Comparison of ENCODE assay signal across 10 cellular contexts in genomic region chr9:38035873-38036272, GRCh38. TPM values are rescaled to one million over a fixed set of nuclear protein-coding genes. Genes with fewer than 3 reads are reported as not detected.
DNase-seq lines count a peak whose midpoint lies in the region; ATAC-seq and TF ChIP-seq lines count a peak whose summit lies in the region.
"Had no signal": no experiment of that assay in that cellular context is flagged by ENCODE, and none has a peak within 500 bp of the region (broad histone marks: within the 10 kb centered on the region; RNA-seq: fewer than 3 reads in every experiment).

No MANE protein-coding gene starts in this region.

- TF ChIP-seq CTCF in fibroblast of lung (conservative IDR thresholded peaks at IDR 0.05 in 1 of 2, IDR thresholded peaks at IDR 0.05 in 1 of 2; ENCODE audit: low read depth in 1 of 2, low read length in 2 of 2) (no peak), thoracic aorta (IDR thresholded peaks at IDR 0.05) (no peak), ovary (IDR thresholded peaks at IDR 0.05) (no peak)

- H3K4me1 ChIP-seq in fibroblast of lung (ENCODE audit: control insufficient read depth, extremely low read depth, insufficient read depth, low read length), result peaks cover 46% of the 10 kb centered on the region
- peaks cover 36 to 75% of the 10 kb centered on the region in 2 donors for H3K4me1 ChIP-seq in thoracic aorta (ENCODE audit: control insufficient read depth in 1 of 2, low read depth in 2 of 2)
- peaks cover 3% of the 10 kb centered on the region for H3K4me1 ChIP-seq in ovary (ENCODE audit: insufficient read depth)

- TF ChIP-seq EP300 in ovary (IDR thresholded peaks at IDR 0.05), result no peak

- H3K4me3 ChIP-seq in fibroblast of lung (replicated peaks in 1 of 4; ENCODE audit: control extremely low read depth in 1 of 4, insufficient read depth in 1 of 4, low read depth in 3 of 4, low read length in 4 of 4) (no peak overlapping the region), thoracic aorta (peak overlapping the region; percentile 8), ovary (no peak overlapping the region)
- H3K4me3 ChIP-seq: thyroid gland had no signal

- TF ChIP-seq POLR2A in ovary (IDR thresholded peaks at IDR 0.05), result no peak

- ATAC-seq in thoracic aorta (ENCODE audit: insufficient number of reproducible peaks, low FRiP score, low read depth), result no peak
- ATAC-seq in GM21515 (IDR thresholded peaks at IDR 0.05; ENCODE audit: unreplicated experiment), result no peak

- H3K27ac ChIP-seq in fibroblast of lung (ENCODE audit: insufficient read depth, low read length) (peak overlapping the region; percentile 81), thoracic aorta (peak overlapping the region; percentile 47 to 62), ovary (no peak overlapping the region)
- H3K27ac ChIP-seq: thyroid gland had no signal

- POLR2A ChIA-PET in activated CD4-positive, alpha-beta memory T cell treated with anti-CD3 and anti-CD28 coated beads for 36 hours (lab: Charles Lee), result no interaction called here
- POLR2A ChIA-PET in activated CD4-positive, alpha-beta memory T cell treated with anti-CD3 and anti-CD28 coated beads, Interleukin-2, amount 10 ng/mL, durations not matched to agents 7 days and 5 days (lab: Charles Lee), result no interaction called here

- H3K27ac Mint-ChIP-seq in activated CD4-positive, alpha-beta memory T cell treated with anti-CD3 and anti-CD28 coated beads for 36 hours, result no peak overlapping the region
- H3K27ac Mint-ChIP-seq in activated CD4-positive, alpha-beta memory T cell treated with anti-CD3 and anti-CD28 coated beads, Interleukin-2, amount 10 ng/mL, durations not matched to agents 7 days and 5 days, result no peak overlapping the region

- no peak overlapping the region for H3K4me3 Mint-ChIP-seq in activated CD4-positive, alpha-beta memory T cell treated with anti-CD3 and anti-CD28 coated beads for 36 hours
- no peak overlapping the region for H3K4me3 Mint-ChIP-seq in activated CD4-positive, alpha-beta memory T cell treated with anti-CD3 and anti-CD28 coated beads, Interleukin-2, amount 10 ng/mL, durations not matched to agents 7 days and 5 days

- H3K9me3 ChIP-seq in fibroblast of lung (ENCODE audit: control insufficient read depth, insufficient read depth, low read depth, low read length) (no peaks in the 10 kb centered on the region), thoracic aorta (no peaks in the 10 kb centered on the region), ovary (no peaks in the 10 kb centered on the region)
- H3K9me3 ChIP-seq: thyroid gland had no signal

- no peaks in the 10 kb centered on the region for H3K27me3 Mint-ChIP-seq in activated CD4-positive, alpha-beta memory T cell treated with anti-CD3 and anti-CD28 coated beads for 36 hours
- no peaks in the 10 kb centered on the region for H3K27me3 Mint-ChIP-seq in activated CD4-positive, alpha-beta memory T cell treated with anti-CD3 and anti-CD28 coated beads, Interleukin-2, amount 10 ng/mL, durations not matched to agents 7 days and 5 days

- DNase-seq in activated CD4-positive, alpha-beta memory T cell treated with anti-CD3 and anti-CD28 coated beads for 36 hours, result peak; percentile 18
- DNase-seq in activated CD4-positive, alpha-beta memory T cell treated with anti-CD3 and anti-CD28 coated beads, Interleukin-2, amount 10 ng/mL, durations not matched to agents 7 days and 5 days, result no peak
- peak; percentile 42 to 64 for DNase-seq in SW 1271 (lab: John Stamatoyannopoulos, UW)
- DNase-seq in fibroblast of lung (ENCODE audit: low read depth in 2 of 2), result peak; percentile 66 to 82
- DNase-seq in thoracic aorta (ENCODE audit: low spot score), result no peak
- DNase-seq in SHP77 treated with DMSO at 0.1 percent for 48 hours (lab: John Stamatoyannopoulos, UW), result no peak
- DNase-seq in ovary, result no peak
- DNase-seq: NCI-H510A, thyroid gland had no signal

- intact Hi-C loops in activated CD4-positive, alpha-beta memory T cell treated with anti-CD3 and anti-CD28 coated beads for 36 hours (cut with micrococcal nuclease), result no loop called here
- intact Hi-C loops in ovary (cut with DNase I), result no loop called here

- H3K36me3 ChIP-seq in fibroblast of lung (ENCODE audit: control insufficient read depth, insufficient read depth, low read length), result no peaks in the 10 kb centered on the region
- no peaks in the 10 kb centered on the region for H3K36me3 ChIP-seq in thoracic aorta
- no peaks in the 10 kb centered on the region for H3K36me3 ChIP-seq in ovary
- H3K36me3 ChIP-seq: thyroid gland had no signal

- H3K4me1 Mint-ChIP-seq in activated CD4-positive, alpha-beta memory T cell treated with anti-CD3 and anti-CD28 coated beads for 36 hours (ENCODE audit: low read depth), result peaks cover 2% of the 10 kb centered on the region
- H3K4me1 Mint-ChIP-seq in activated CD4-positive, alpha-beta memory T cell treated with anti-CD3 and anti-CD28 coated beads, Interleukin-2, amount 10 ng/mL, durations not matched to agents 7 days and 5 days, result peaks cover 9% of the 10 kb centered on the region

- no peak overlapping the region for H2AFZ ChIP-seq in fibroblast of lung (ENCODE audit: low read length)

- WGBS in ovary, 3 donors, result 63 to 74% (median 71%) methylated on average over 8 of the region's 8 CpGs

- no peaks in the 10 kb centered on the region for H3K36me3 Mint-ChIP-seq in activated CD4-positive, alpha-beta memory T cell treated with anti-CD3 and anti-CD28 coated beads for 36 hours
- no peaks in the 10 kb centered on the region for H3K36me3 Mint-ChIP-seq in activated CD4-positive, alpha-beta memory T cell treated with anti-CD3 and anti-CD28 coated beads, Interleukin-2, amount 10 ng/mL, durations not matched to agents 7 days and 5 days (ENCODE audit: low read depth)

- CTCF ChIA-PET in activated CD4-positive, alpha-beta memory T cell treated with anti-CD3 and anti-CD28 coated beads for 36 hours (lab: Charles Lee), result interaction anchor here (1.1 kb wide), 1 partner anchor 13 kb away, joined by 3 read pairs; no protein-coding TSS in a partner anchor
- CTCF ChIA-PET in activated CD4-positive, alpha-beta memory T cell treated with anti-CD3 and anti-CD28 coated beads, Interleukin-2, amount 10 ng/mL, durations not matched to agents 7 days and 5 days (lab: Charles Lee), result no interaction called here

- H3K9ac ChIP-seq in fibroblast of lung (ENCODE audit: insufficient read depth, low read length), result no peak overlapping the region

- H3K4me2 ChIP-seq in fibroblast of lung (ENCODE audit: extremely low read depth, insufficient read depth, low read length), result peak overlapping the region; percentile 46

- no peaks in the 10 kb centered on the region for H3K27me3 ChIP-seq in fibroblast of lung (ENCODE audit: control insufficient read depth, insufficient read depth, low read length)
- H3K27me3 ChIP-seq in thoracic aorta (replicated peaks; ENCODE audit: insufficient read depth), result no peaks in the 10 kb centered on the region
- H3K27me3 ChIP-seq in ovary, result no peaks in the 10 kb centered on the region
- H3K27me3 ChIP-seq: thyroid gland had no signal

- H3K79me2 ChIP-seq in fibroblast of lung (ENCODE audit: control insufficient read depth, insufficient read depth, low read length), result peaks cover 91% of the 10 kb centered on the region

- no peaks in the 10 kb centered on the region for H3K9me3 Mint-ChIP-seq in activated CD4-positive, alpha-beta memory T cell treated with anti-CD3 and anti-CD28 coated beads for 36 hours
- no peaks in the 10 kb centered on the region for H3K9me3 Mint-ChIP-seq in activated CD4-positive, alpha-beta memory T cell treated with anti-CD3 and anti-CD28 coated beads, Interleukin-2, amount 10 ng/mL, durations not matched to agents 7 days and 5 days

- H4K20me1 ChIP-seq in fibroblast of lung (ENCODE audit: control insufficient read depth, extremely low read depth, insufficient read depth, low read length), result no peaks in the 10 kb centered on the region

RNA-seq across cellular contexts. Expression of gene SHB, which starts 33.2 kb away (rescaled TPM):
- total RNA-seq in activated CD4-positive, alpha-beta memory T cell treated with anti-CD3 and anti-CD28 coated beads for 36 hours, result 1 to 10 TPM; 1.1 to 1.2 TPM
- 1 to 10 TPM in 1 of 2 experiments, under 1 TPM in 1; 0.93 to 1.0 TPM for total RNA-seq in activated CD4-positive, alpha-beta memory T cell treated with anti-CD3 and anti-CD28 coated beads, Interleukin-2, amount 10 ng/mL, durations not matched to agents 7 days and 5 days
- total RNA-seq in fibroblast of lung (12.6 and 13.9 TPM in 2 replicates), thoracic aorta (10 to 100 TPM; 41.7 to 57.9 TPM), ovary (10 to 100 TPM in 2 of 7 donors, 1 to 10 TPM in 5; 5.7 to 23.8 (median 9.0) TPM)
- polyA plus RNA-seq in fibroblast of lung (9.9 and 16.9 TPM in 2 replicates), ovary (10 to 100 TPM in 1 of 2 donors, 1 to 10 TPM in 1; 3.5 to 15.7 TPM)
- 13.0 and 21.1 TPM in 2 replicates for polyA plus RNA-seq in fibroblast of lung (2012)
- polyA minus RNA-seq in fibroblast of lung (ENCODE audit: low replicate concordance), result 16.5 and 24.5 TPM in 2 replicates

Comparison
In these comparisons a context has a peak if more than half of its experiments do, and no peak if none do; other contexts are left out.
1. DNase-seq: peak in activated CD4-positive, alpha-beta memory T cell treated with anti-CD3 and anti-CD28 coated beads for 36 hours (single experiment), SW 1271 (2 of 2) and fibroblast of lung (2 of 2); none in activated CD4-positive, alpha-beta memory T cell treated with anti-CD3 and anti-CD28 coated beads, Interleukin-2, amount 10 ng/mL, durations not matched to agents 7 days and 5 days (single experiment), thoracic aorta (single experiment), SHP77 treated with DMSO at 0.1 percent for 48 hours (single experiment) and ovary (0 of 5).
2. H3K27ac ChIP-seq: peak in fibroblast of lung (single experiment) and thoracic aorta (2 of 2); none in ovary (0 of 2).